ENCODE assay signal across 20 cellular contexts in the genomic region with DNA sequence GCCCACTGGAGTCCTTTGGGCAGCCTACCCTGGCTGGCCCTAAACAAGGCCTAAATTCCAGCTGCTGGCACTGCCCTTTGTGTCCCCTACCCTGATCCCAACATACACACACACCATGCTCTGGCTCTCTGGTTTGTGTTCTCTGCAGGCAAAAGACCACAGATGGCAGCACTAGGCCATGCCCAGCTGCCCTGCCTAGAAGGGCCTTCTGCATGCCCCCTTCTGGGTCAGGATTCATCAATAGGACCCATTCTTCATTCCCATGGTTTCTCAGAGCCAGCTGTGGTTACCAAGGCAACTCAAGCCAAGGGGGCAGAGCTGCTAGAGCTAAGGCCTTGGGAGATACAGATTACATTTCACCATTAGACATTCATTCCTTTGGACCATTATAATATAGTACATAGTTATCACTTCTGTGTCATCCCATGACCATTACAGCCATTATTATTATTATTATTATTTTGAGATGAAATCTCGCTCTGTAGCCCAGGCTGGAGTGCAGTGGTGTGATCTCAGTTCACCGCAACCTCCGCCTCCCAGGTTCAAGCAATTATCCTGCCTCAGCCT.
"Had no signal": no experiment of that assay in that cellular context is flagged by ENCODE, and none has a peak within 500 bp of the region (broad histone marks: within the 10 kb centered on the region; RNA-seq: fewer than 3 reads in every experiment).

No MANE protein-coding gene starts in this region.

- H3K27ac Mint-ChIP-seq: activated T-cell treated with anti-CD3 and anti-CD28 coated beads, Interleukin-2, amount 50 U/mL, for 72 hours; naive thymus-derived CD8-positive, alpha-beta T cell had no signal

- H3K4me1 Mint-ChIP-seq: naive thymus-derived CD8-positive, alpha-beta T cell had no signal

- H3K27ac ChIP-seq: breast epithelium, left lung, pancreas, suprapubic skin had no signal

- H3K36me3 ChIP-seq: breast epithelium, left lung, pancreas, suprapubic skin had no signal

- DNase-seq: activated CD4-positive, alpha-beta T cell treated with anti-CD3 and anti-CD28 coated beads, Interleukin-2, amount 50 U/mL, for 4 hours; activated effector memory CD4-positive, alpha-beta T cell treated with anti-CD3 and anti-CD28 coated beads, Interleukin-2, amount 50 U/mL, for 16 hours; activated naive CD4-positive, alpha-beta T cell treated with anti-CD3 and anti-CD28 coated beads, Interleukin-2, amount 50 U/mL, for 16 hours; activated T-cell treated with anti-CD3 and anti-CD28 coated beads, Interleukin-2, amount 50 U/mL, for 72 hours; cerebellar nuclear complex; cortex of kidney; effector CD4-positive, alpha-beta T cell; left lung; mammary epithelial cell; naive thymus-derived CD8-positive, alpha-beta T cell; pancreas; stimulated activated naive CD8-positive, alpha-beta T cell treated with anti-CD3 and anti-CD28 coated beads, Interleukin-15, Interleukin-2, amounts not matched to agents 100 U/mL and 50 U/mL, for 24 hours; SW 1271; T-helper 2 cell; trophoblast cell had no signal

- H3K27me3 ChIP-seq: breast epithelium, left lung, pancreas, suprapubic skin had no signal

- H3K4me1 ChIP-seq: breast epithelium, pancreas had no signal

- ATAC-seq: activated T-cell treated with anti-CD3 and anti-CD28 coated beads, Interleukin-2, amount 50 U/mL, for 72 hours; esophagus mucosa; left lung; naive thymus-derived CD8-positive, alpha-beta T cell; pancreas; stimulated activated naive CD8-positive, alpha-beta T cell treated with anti-CD3 and anti-CD28 coated beads, Interleukin-15, Interleukin-2, amounts not matched to agents 100 U/mL and 50 U/mL, for 24 hours had no signal

- H3K4me3 Mint-ChIP-seq: activated T-cell treated with anti-CD3 and anti-CD28 coated beads, Interleukin-2, amount 50 U/mL, for 72 hours; naive thymus-derived CD8-positive, alpha-beta T cell had no signal

- H3K9me3 Mint-ChIP-seq: activated T-cell treated with anti-CD3 and anti-CD28 coated beads, Interleukin-2, amount 50 U/mL, for 72 hours; naive thymus-derived CD8-positive, alpha-beta T cell had no signal

- H3K9me3 ChIP-seq: breast epithelium, left lung, pancreas, suprapubic skin had no signal

- FAIRE-seq: astrocyte, pancreas, TTC549 had no signal

- H3K36me3 Mint-ChIP-seq: naive thymus-derived CD8-positive, alpha-beta T cell had no signal

- H3K4me3 ChIP-seq: breast epithelium, left lung, pancreas, suprapubic skin had no signal
